In genomic region chr13:33745370-33746324, GRCh38 we compare ENCODE assay signal across 11 cellular contexts.
A peak's percentile ranks its signal among the peaks of the same experiment; 100 is the strongest.
DNase-seq lines count a peak whose midpoint lies in the region; ATAC-seq and TF ChIP-seq lines count a peak whose summit lies in the region.
"Had no signal": no experiment of that assay in that cellular context is flagged by ENCODE, and none has a peak within 500 bp of the region (broad histone marks: within the 10 kb centered on the region; RNA-seq: fewer than 3 reads in every experiment).

No MANE protein-coding gene starts in this region.

- TF ChIP-seq POLR2A in body of pancreas (IDR thresholded peaks at IDR 0.05): no peak

- H3K36me3 ChIP-seq in body of pancreas (replicated peaks in 1 of 2; ENCODE audit: insufficient read depth in 1 of 2, low read depth in 2 of 2): no peaks in the 10 kb centered on the region
- H3K36me3 ChIP-seq in mucosa of descending colon (ENCODE audit: low read depth): no peaks in the 10 kb centered on the region
- H3K36me3 ChIP-seq: right atrium auricular region, thoracic aorta had no signal

- TF ChIP-seq CTCF in body of pancreas (IDR thresholded peaks at IDR 0.05): peak in 1 of 7 experiments; percentile 16
- no peak for TF ChIP-seq CTCF in mucosa of descending colon (IDR thresholded peaks at IDR 0.05)

- H3K9me3 ChIP-seq in body of pancreas: no peaks in the 10 kb centered on the region
- no peaks in the 10 kb centered on the region for H3K9me3 ChIP-seq in mucosa of descending colon
- H3K9me3 ChIP-seq: right atrium auricular region, thoracic aorta had no signal

- no peak overlapping the region for H3K4me3 ChIP-seq in body of pancreas
- no peak overlapping the region for H3K4me3 ChIP-seq in mucosa of descending colon
- H3K4me3 ChIP-seq: right atrium auricular region, thoracic aorta had no signal

- peak; percentile 74 for ATAC-seq in GM18498 (IDR thresholded peaks at IDR 0.05; ENCODE audit: unreplicated experiment)
- ATAC-seq in GM21619 (IDR thresholded peaks at IDR 0.05; ENCODE audit: unreplicated experiment): peak; percentile 48
- peak; percentile 52 for ATAC-seq in HG03571 (IDR thresholded peaks at IDR 0.05; ENCODE audit: unreplicated experiment)
- peak; percentile 90 for ATAC-seq in body of pancreas
- ATAC-seq in mucosa of descending colon: no peak
- ATAC-seq in activated CD4-positive, CD25-positive, alpha-beta regulatory T cell treated with anti-CD3 and anti-CD28 coated beads, Interleukin-2, amount 50 U/mL, for 24 hours: no peak

- DNase-seq in body of pancreas: peak; percentile 23 to 51 (median 23)
- no peak for DNase-seq in superior temporal gyrus (ENCODE audit: extremely low spot score)
- no peak for DNase-seq in mucosa of descending colon
- no peak for DNase-seq in OCI-M1 (lab: John Stamatoyannopoulos, UW)
- DNase-seq: CD4-positive, CD25-positive, alpha-beta regulatory T cell had no signal

- 48 to 53% methylated on average over 7 of the region's 7 CpGs for WGBS in body of pancreas, 2 donors

- H3K4me1 ChIP-seq in body of pancreas (peaks cover 28% of the 10 kb centered on the region), mucosa of descending colon (ENCODE audit: low read depth) (peaks cover 5% of the 10 kb centered on the region)

- peak overlapping the region; percentile 47 to 74 (median 60) for H3K27ac ChIP-seq in body of pancreas
- H3K27ac ChIP-seq: right atrium auricular region, thoracic aorta had no signal

- H3K27me3 ChIP-seq in body of pancreas: no peaks in the 10 kb centered on the region
- H3K27me3 ChIP-seq: right atrium auricular region had no signal

- intact Hi-C loops in body of pancreas (cut with DNase I) (no loop called here), mucosa of descending colon (cut with DNase I, micrococcal nuclease) (no loop called here)

Comparison
In these comparisons a context has a peak if more than half of its experiments do, and no peak if none do; other contexts are left out.
1. ATAC-seq: peak in GM18498 (single experiment), GM21619 (single experiment), HG03571 (single experiment) and body of pancreas (single experiment); none in mucosa of descending colon (single experiment) and activated CD4-positive, CD25-positive, alpha-beta regulatory T cell treated with anti-CD3 and anti-CD28 coated beads, Interleukin-2, amount 50 U/mL, for 24 hours (0 of 2).
2. DNase-seq: peak in body of pancreas (4 of 4); none in superior temporal gyrus (single experiment), mucosa of descending colon (0 of 3) and OCI-M1 (single experiment).